ENCODE assay signal across 8 cellular contexts in genomic region chr2:135875491-135876065, GRCh38. TPM values are rescaled to one million over a fixed set of nuclear protein-coding genes. Genes with fewer than 3 reads are reported as not detected.
A peak's percentile ranks its signal among the peaks of the same experiment; 100 is the strongest.
DNase-seq lines count a peak whose midpoint lies in the region; ATAC-seq and TF ChIP-seq lines count a peak whose summit lies in the region.

No MANE protein-coding gene starts in this region.

- H3K4me2 ChIP-seq in fibroblast of lung (ENCODE audit: extremely low read depth, insufficient read depth, low read length) = peak overlapping the region; percentile 85

- H3K27ac ChIP-seq in fibroblast of lung (ENCODE audit: insufficient read depth, low read length) (peak overlapping the region; percentile 81), stomach (peak overlapping the region; percentile 77 to 93 (median 85))

- H3K4me1 ChIP-seq in BE2C (no peaks in the 10 kb centered on the region), fibroblast of lung (ENCODE audit: control insufficient read depth, extremely low read depth, insufficient read depth, low read length) (peaks cover 4% of the 10 kb centered on the region), stomach (peaks cover 0 to 30% (median 20%) of the 10 kb centered on the region in 4 donors)

- intact Hi-C loops in stomach (cut with DNase I; ENCODE audit: low total_unique reads) = loop anchor here (10.0 kb wide), 1 partner anchor 141 kb away; no protein-coding TSS in a partner anchor

- H3K9me3 ChIP-seq in BE2C = no peaks in the 10 kb centered on the region
- no peaks in the 10 kb centered on the region for H3K9me3 ChIP-seq in fibroblast of lung (ENCODE audit: control insufficient read depth, insufficient read depth, low read depth, low read length)
- no peaks in the 10 kb centered on the region for H3K9me3 ChIP-seq in stomach

- peaks cover 35% of the 10 kb centered on the region for H3K4me1 Mint-ChIP-seq in nephron progenitor cell

- peak; percentile 69 for ATAC-seq in GM18909 (IDR thresholded peaks at IDR 0.05; ENCODE audit: poor library complexity, unreplicated experiment)
- ATAC-seq in HG03108 (IDR thresholded peaks at IDR 0.05; ENCODE audit: unreplicated experiment) = peak; percentile 51

- peaks cover 7% of the 10 kb centered on the region for H3K79me2 ChIP-seq in fibroblast of lung (ENCODE audit: control insufficient read depth, insufficient read depth, low read length)

- TF ChIP-seq POLR2A in stomach (IDR thresholded peaks at IDR 0.05) = no peak

- H3K4me3 Mint-ChIP-seq in nephron progenitor cell = peak overlapping the region; percentile 87

- H3K36me3 ChIP-seq in BE2C (peaks cover 5% of the 10 kb centered on the region; the same call in 1 of the 2 replicates), fibroblast of lung (ENCODE audit: control insufficient read depth, insufficient read depth, low read length) (no peaks in the 10 kb centered on the region), stomach (peaks cover 6 to 23% (median 19%) of the 10 kb centered on the region in 4 donors)

- TF ChIP-seq CTCF in BE2C (IDR thresholded peaks at IDR 0.05; ENCODE audit: low read depth, low read length) (no peak), fibroblast of lung (conservative IDR thresholded peaks at IDR 0.05 in 1 of 2, IDR thresholded peaks at IDR 0.05 in 1 of 2; ENCODE audit: low read depth in 1 of 2, low read length in 2 of 2) (no peak), nephron progenitor cell (IDR thresholded peaks at IDR 0.05) (no peak), stomach (IDR thresholded peaks at IDR 0.05) (no peak)

- peak overlapping the region; percentile 92 for H3K27ac Mint-ChIP-seq in nephron progenitor cell

- TF ChIP-seq EP300 in stomach (IDR thresholded peaks at IDR 0.05) = no peak

- peak overlapping the region; percentile 66 for H2AFZ ChIP-seq in fibroblast of lung (ENCODE audit: low read length)

- H3K36me3 Mint-ChIP-seq in nephron progenitor cell (ENCODE audit: low read depth) = peaks cover 41% of the 10 kb centered on the region

- H3K27me3 ChIP-seq in BE2C (no peaks in the 10 kb centered on the region), fibroblast of lung (ENCODE audit: control insufficient read depth, insufficient read depth, low read length) (no peaks in the 10 kb centered on the region), stomach (no peaks in the 10 kb centered on the region)

- H3K9ac ChIP-seq in fibroblast of lung (ENCODE audit: insufficient read depth, low read length) = peak overlapping the region; percentile 70

- DNase-seq in BE2C (peak; percentile 33), NOMO-1 treated with dmso at 0.1 percent for 144 hours (lab: John Stamatoyannopoulos, UW; ENCODE audit: unreplicated experiment) (peak; percentile 21), fibroblast of lung (ENCODE audit: low read depth in 2 of 2) (peak; percentile 59 to 67), nephron progenitor cell (peak; percentile 64), stomach (peak; percentile 59)
- DNase-seq in activated T-cell treated with anti-CD3 and anti-CD28 coated beads, Interleukin-2, amount 50 U/mL, for 1 hour = peak; percentile 79

- peaks cover 13% of the 10 kb centered on the region for H3K9me3 Mint-ChIP-seq in nephron progenitor cell

- H3K4me3 ChIP-seq in BE2C (ENCODE audit: low read depth, low read length) = peak overlapping the region; percentile 69
- H3K4me3 ChIP-seq in fibroblast of lung (replicated peaks in 1 of 4; ENCODE audit: control extremely low read depth in 1 of 4, insufficient read depth in 1 of 4, low read depth in 3 of 4, low read length in 4 of 4) = peak overlapping the region; percentile 58 to 85 (median 72)
- H3K4me3 ChIP-seq in stomach = peak overlapping the region; percentile 66 to 93 (median 81)

- 1 to 2% (median 1%) methylated on average over 20 to 26 of the region's 26 CpGs for WGBS in stomach, 5 donors

- peaks cover 6% of the 10 kb centered on the region for H3K27me3 Mint-ChIP-seq in nephron progenitor cell (ENCODE audit: low read depth, poor library complexity)

- H4K20me1 ChIP-seq in fibroblast of lung (ENCODE audit: control insufficient read depth, extremely low read depth, insufficient read depth, low read length) = no peaks in the 10 kb centered on the region

RNA-seq across cellular contexts. Expression of gene MCM6, which starts 0.7 kb away (rescaled TPM):
- polyA plus RNA-seq in BE2C (2012; ENCODE audit: insufficient read depth, insufficient read length, low read depth) = 10.0 TPM
- 8.7 and 11.2 TPM in 2 replicates for total RNA-seq in fibroblast of lung
- 36.0 and 60.2 TPM in 2 replicates for polyA plus RNA-seq in fibroblast of lung
- 21.8 and 42.9 TPM in 2 replicates for polyA plus RNA-seq in fibroblast of lung (2012)
- polyA minus RNA-seq in fibroblast of lung (ENCODE audit: low replicate concordance) = 13.3 and 37.7 TPM in 2 replicates
- 10 to 100 TPM in 3 of 5 donors, 1 to 10 TPM in 2; 1.8 to 41.1 (median 14.6) TPM for total RNA-seq in stomach
- polyA plus RNA-seq in stomach = 1 to 10 TPM; 6.0 to 9.9 (median 7.2) TPM

RNA-seq across cellular contexts. Expression of gene LCT, which starts 38.6 kb away (rescaled TPM):
- not detected for polyA plus RNA-seq in BE2C (2012; ENCODE audit: insufficient read depth, insufficient read length, low read depth)
- total RNA-seq in fibroblast of lung (under 0.01 TPM in 2 replicates), stomach (10 to 100 TPM in 1 of 5 donors, under 1 TPM in 1, not detected in 3; 0.58 to 12.3 TPM)
- polyA plus RNA-seq in fibroblast of lung (not detected in 2 replicates), stomach (not detected)
- not detected in 2 replicates for polyA plus RNA-seq in fibroblast of lung (2012)
- not detected in 2 replicates for polyA minus RNA-seq in fibroblast of lung (ENCODE audit: low replicate concordance)

Comparison
In these comparisons a context has a peak if more than half of its experiments do, and no peak if none do; other contexts are left out.
1. Peak in every context shown above with its lines: DNase-seq, ATAC-seq, H3K4me3 ChIP-seq and H3K27ac ChIP-seq.
2. DNase-seq: peak in every context shown above with its lines; median percentile 79 in activated T-cell treated with anti-CD3 and anti-CD28 coated beads, Interleukin-2, amount 50 U/mL, for 1 hour; 64 in nephron progenitor cell; 63 in fibroblast of lung; 59 in stomach; 33 in BE2C; 21 in NOMO-1 treated with dmso at 0.1 percent for 144 hours.